8 cellular contexts compared by ENCODE assay signal in genomic region chr17:39401412-39402278, GRCh38. TPM values are rescaled to one million over a fixed set of nuclear protein-coding genes. Genes with fewer than 3 reads are reported as not detected.
DNase-seq lines count a peak whose midpoint lies in the region; ATAC-seq, FAIRE-seq and TF ChIP-seq lines count a peak whose summit lies in the region.

Gene FBXL20 (minus strand): TSS chr17:39401626. CDS start chr17:39401402, 224 bp downstream.

- no peaks in the 10 kb centered on the region for H3K27me3 ChIP-seq in keratinocyte (ENCODE audit: control insufficient read depth, extremely low read depth, insufficient read depth, low read length)

- H3K27ac ChIP-seq in keratinocyte (ENCODE audit: control insufficient read depth, insufficient read depth, low read length) = peak within 1 kb of the TSS; percentile 73

- peak within 1 kb of the TSS; percentile 95 for H2AFZ ChIP-seq in keratinocyte (ENCODE audit: control insufficient read depth, low read length)

- peaks cover 0 to 2% of the 10 kb centered on the region in 2 experiments for H3K36me3 ChIP-seq in keratinocyte (ENCODE audit: control insufficient read depth in 2 of 2, extremely low read depth in 1 of 2, insufficient read depth in 2 of 2, low read length in 2 of 2)

- H3K9me3 ChIP-seq in keratinocyte (ENCODE audit: control insufficient read depth, low read depth, low read length) = no peaks in the 10 kb centered on the region

- peak within 1 kb of the TSS; percentile 69 to 96 (median 74) for H3K4me3 ChIP-seq in keratinocyte (ENCODE audit: control insufficient read depth in 2 of 3, extremely low read depth in 1 of 3, insufficient read depth in 2 of 3, low read depth in 1 of 3, low read length in 3 of 3)

- peaks cover 19% of the 10 kb centered on the region for H3K4me1 ChIP-seq in keratinocyte (ENCODE audit: control insufficient read depth, extremely low read depth, insufficient read depth, low read length)

- H3K79me2 ChIP-seq in keratinocyte (ENCODE audit: control insufficient read depth, insufficient read depth, low read length) = peaks cover 3% of the 10 kb centered on the region

- H3K9ac ChIP-seq in keratinocyte (ENCODE audit: control insufficient read depth, extremely low read depth, insufficient read depth, low read length) = peak within 1 kb of the TSS; percentile 84

- H3K4me2 ChIP-seq in keratinocyte (ENCODE audit: control insufficient read depth, extremely low read depth, insufficient read depth, low read depth, low read length) = peak within 1 kb of the TSS; percentile 99

- dilution Hi-C loops in keratinocyte (cut with MboI; ENCODE audit: extremely low pct_ligation_motif_present, low sequenced_read_pairs) = no loop called here

- no peaks in the 10 kb centered on the region for H3K9me1 ChIP-seq in keratinocyte (ENCODE audit: control insufficient read depth, extremely low read depth, insufficient read depth, low read length)

- H4K20me1 ChIP-seq in keratinocyte (ENCODE audit: control insufficient read depth, extremely low read depth, insufficient read depth, low read length) = no peaks in the 10 kb centered on the region

- FAIRE-seq in keratinocyte (lab: Jason Lieb, UNC) = no peak

- peak; percentile 71 for ATAC-seq in GM19025 (IDR thresholded peaks at IDR 0.05; ENCODE audit: low read depth, unreplicated experiment)
- peak; percentile 64 for ATAC-seq in HG03342 (IDR thresholded peaks at IDR 0.05; ENCODE audit: unreplicated experiment)

- no peak for TF ChIP-seq CTCF in keratinocyte (optimal IDR thresholded peaks at IDR 0.05 in 1 of 3, IDR thresholded peaks at IDR 0.05 in 1 of 3, conservative IDR thresholded peaks at IDR 0.05 in 1 of 3; ENCODE audit: extremely low read depth in 1 of 3, insufficient read depth in 2 of 3, low read length in 3 of 3)

- DNase-seq in AG08396 (ENCODE audit: low spot score) (peak; percentile 98), NCI-H446 (lab: John Stamatoyannopoulos, UW) (peak; percentile 58 to 87), cerebellar cortex (ENCODE audit: low spot score) (peak; percentile 90), keratinocyte (ENCODE audit: low read depth, low spot score) (peak; percentile 50)
- peak; percentile 88 for DNase-seq in activated CD4-positive, CD25-positive, alpha-beta regulatory T cell treated with anti-CD3 and anti-CD28 coated beads, Interleukin-2, amount 50 U/mL, for 72 hours
- DNase-seq in stimulated activated CD4-positive, alpha-beta T cell treated with anti-CD3 and anti-CD28 coated beads, Interleukin-12 subunit alpha, Interleukin-12 subunit beta, amount 100 ng/mL, for 4 hours = peak; percentile 92

RNA-seq across cellular contexts. Expression of gene FBXL20, which starts in this region (rescaled TPM):
- 3.5 to 5.8 TPM (median 4.9 TPM) in 3 replicates for polyA plus RNA-seq in keratinocyte
- 5.6 TPM for polyA plus RNA-seq in keratinocyte (2011; ENCODE audit: low read depth)
- polyA plus RNA-seq in keratinocyte (2011; cell fraction: cytosol; rRNA removed) = 2.7 and 4.1 TPM in 2 replicates
- polyA plus RNA-seq in keratinocyte (2011; cell fraction: nucleus; rRNA removed) = 11.7 and 12.3 TPM in 2 replicates
- 2.9 and 9.7 TPM in 2 replicates for polyA plus RNA-seq in keratinocyte (2012; ENCODE audit: low replicate concordance)
- polyA minus RNA-seq in keratinocyte = 9.8 to 13.8 TPM (median 13.7 TPM) in 3 replicates
- polyA minus RNA-seq in keratinocyte (2011; cell fraction: cytosol; rRNA and poly(A)+ RNA removed) = 3.5 TPM
- 11.4 and 18.5 TPM in 2 replicates for polyA minus RNA-seq in keratinocyte (2011; cell fraction: nucleus; rRNA and poly(A)+ RNA removed)

Comparison
In these comparisons a context has a peak if more than half of its experiments do, and no peak if none do; other contexts are left out.
1. Peak in every context shown above with its lines: DNase-seq, ATAC-seq, H3K4me3 ChIP-seq and H3K27ac ChIP-seq.